ENCODE assay signal across 15 cellular contexts in genomic region chr20:19913927-19914614, GRCh38.
DNase-seq lines count a peak whose midpoint lies in the region; ATAC-seq, FAIRE-seq and TF ChIP-seq lines count a peak whose summit lies in the region.
"Had no signal": no experiment of that assay in that cellular context is flagged by ENCODE, and none has a peak within 500 bp of the region (broad histone marks: within the 10 kb centered on the region; RNA-seq: fewer than 3 reads in every experiment).

No MANE protein-coding gene starts in this region.

- H3K9me3 ChIP-seq in A549 (no peaks in the 10 kb centered on the region), PC-9 (ENCODE audit: insufficient read depth, low read depth) (no peaks in the 10 kb centered on the region)
- H3K9me3 ChIP-seq: thoracic aorta had no signal

- 63% methylated on average over 10 of the region's 10 CpGs for WGBS in A549 (ENCODE audit: missing lambda C conversion rate)

- POLR2A ChIA-PET in A549 (lab: Yijun Ruan, JAX) (interaction anchor here (1.3 kb wide), 1 partner anchor 63 kb away, joined by 3 read pairs; no protein-coding TSS in a partner anchor), PC-9 (lab: Charles Lee; ENCODE audit: unreplicated experiment) (interaction anchor here (0.7 kb wide), 1 partner anchor 34 kb away, joined by 5 read pairs; no protein-coding TSS in a partner anchor)

- H3K4me2 ChIP-seq in A549 (peak overlapping the region; percentile 34), PC-9 (no peak overlapping the region)

- TF ChIP-seq RAD21 in A549 (conservative IDR thresholded peaks at IDR 0.05 in 1 of 2, IDR thresholded peaks at IDR 0.05 in 1 of 2) = no peak

- no peaks in the 10 kb centered on the region for H3K79me2 ChIP-seq in PC-9 (ENCODE audit: low read depth)

- H4K20me1 ChIP-seq in PC-9 (ENCODE audit: insufficient read depth) = no peaks in the 10 kb centered on the region

- DNase-seq in A549 (ENCODE audit: low read depth in 1 of 2, low spot score in 1 of 2) (peak in 1 of 2 experiments; percentile 62), PC-9 (peak; percentile 21 to 73), fibroblast of pulmonary artery (ENCODE audit: low read depth) (peak; percentile 75), NCI-H1092 treated with DMSO at 0.1 percent for 48 hours (lab: John Stamatoyannopoulos, UW) (no peak)
- DNase-seq in activated CD8-positive, alpha-beta memory T cell treated with anti-CD3 and anti-CD28 coated beads, Interleukin-2, amount 50 U/mL, for 48 hours = no peak
- DNase-seq: activated CD4-positive, CD25-positive, alpha-beta regulatory T cell treated with anti-CD3 and anti-CD28 coated beads, Interleukin-2, amount 50 U/mL, for 72 hours; activated effector memory CD4-positive, alpha-beta T cell treated with anti-CD3 and anti-CD28 coated beads, Interleukin-2, amount 50 U/mL, for 16 hours; head of caudate nucleus; NCI-H510A had no signal

- no peaks in the 10 kb centered on the region for H3K27me3 ChIP-seq in PC-9 (ENCODE audit: insufficient read depth, low read depth)

- H3K4me3 ChIP-seq in A549 (no peak overlapping the region), PC-9 (no peak overlapping the region), fibroblast of pulmonary artery (replicated peaks; ENCODE audit: low read depth, low read length) (no peak overlapping the region)
- H3K4me3 ChIP-seq: thoracic aorta had no signal

- FAIRE-seq in A549 (lab: Jason Lieb, UNC) = peak; percentile 49
- FAIRE-seq: H1 had no signal

- ATAC-seq in A549 = peak in 1 of 2 experiments; percentile 72; a peak in 3 of 6 replicates
- peak; percentile 47 for ATAC-seq in GM18868 (IDR thresholded peaks at IDR 0.05; ENCODE audit: unreplicated experiment)
- no peak for ATAC-seq in HG02763 (IDR thresholded peaks at IDR 0.05; ENCODE audit: unreplicated experiment)
- ATAC-seq in GM21515 (IDR thresholded peaks at IDR 0.05; ENCODE audit: unreplicated experiment) = no peak

- H3F3A ChIP-seq in PC-9 (ENCODE audit: insufficient read depth, low read depth) = no peaks in the 10 kb centered on the region

- no peak overlapping the region for H2AFZ ChIP-seq in PC-9
- H2AFZ ChIP-seq: parathyroid adenoma had no signal

- no peak for TF ChIP-seq POLR2A in A549 (IDR thresholded peaks at IDR 0.05; ENCODE audit: low read length)

- no peaks in the 10 kb centered on the region for H3K9me2 ChIP-seq in PC-9 (ENCODE audit: insufficient read depth)

- intact Hi-C loops in PC-9 (cut with micrococcal nuclease; ENCODE audit: unreplicated experiment) = no loop called here

- CTCF ChIA-PET in A549 (lab: Yijun Ruan, JAX) (interaction anchor here (1.0 to 1.6 kb wide), 5 partner anchors 8 to 129 kb away, joined by 3 to 6 read pairs (median 4); no protein-coding TSS in a partner anchor), PC-9 (lab: Charles Lee) (interaction anchor here (0.6 kb wide), 1 partner anchor 80 kb away, joined by 3 read pairs; no protein-coding TSS in a partner anchor)

- BruUV-seq in PC-9 (replicated peaks; lab: Mats Ljungman, UMichigan) = no TSS peak

- no peak for TF ChIP-seq CTCF in A549 (IDR thresholded peaks at IDR 0.05)
- TF ChIP-seq CTCF in PC-9 (conservative IDR thresholded peaks at IDR 0.05) = no peak
- TF ChIP-seq CTCF in fibroblast of pulmonary artery (IDR thresholded peaks at IDR 0.05; ENCODE audit: low read length, missing control alignments) = no peak

- H3K36me3 ChIP-seq in PC-9 (ENCODE audit: low read depth) = no peaks in the 10 kb centered on the region
- H3K36me3 ChIP-seq: thoracic aorta had no signal

- H3K4me1 ChIP-seq in A549 = peaks cover 28% of the 10 kb centered on the region
- H3K4me1 ChIP-seq in PC-9 (replicated peaks; ENCODE audit: insufficient read depth) = peaks cover 12% of the 10 kb centered on the region
- H3K4me1 ChIP-seq: parathyroid adenoma had no signal

- peak overlapping the region; percentile 48 to 49; a peak in 4 of 6 replicates for H3K27ac ChIP-seq in A549
- H3K27ac ChIP-seq in PC-9 = no peak overlapping the region
- H3K27ac ChIP-seq: parathyroid adenoma had no signal

- no peak for TF ChIP-seq EP300 in A549 (IDR thresholded peaks at IDR 0.05)

TF ChIP-seq in A549, 52 proteins besides CTCF, POLR2A, EP300 and RAD21:
- TF ChIP-seq PBX3 (IDR thresholded peaks at IDR 0.05) = no peak
- peak; percentile 30; the same call in 1 of the 2 replicates for TF ChIP-seq E2F6 (IDR thresholded peaks at IDR 0.05; ENCODE audit: borderline replicate concordance, low read depth)
- TF ChIP-seq HDAC2 (IDR thresholded peaks at IDR 0.05) = no peak
- TF ChIP-seq JUNB (IDR thresholded peaks at IDR 0.05) = peak; percentile 14; the same call in 1 of the 2 replicates
- TF ChIP-seq FOSL2 (IDR thresholded peaks at IDR 0.05) = no peak; the same call in 1 of the 2 replicates
- TF ChIP-seq FOSL2 (CRISPR knock-in tag; IDR thresholded peaks at IDR 0.05) = peak; percentile 63
- TF ChIP-seq RNF2 (IDR thresholded peaks at IDR 0.05; ENCODE audit: borderline replicate concordance, low read depth) = no peak

Comparison
In these comparisons a context has a peak if more than half of its experiments do, and no peak if none do; other contexts are left out.
1. DNase-seq: peak in PC-9 (2 of 2) and fibroblast of pulmonary artery (single experiment); none in NCI-H1092 treated with DMSO at 0.1 percent for 48 hours (single experiment) and activated CD8-positive, alpha-beta memory T cell treated with anti-CD3 and anti-CD28 coated beads, Interleukin-2, amount 50 U/mL, for 48 hours (single experiment).